9 cellular contexts compared by ENCODE assay signal in genomic region chr6:136751478-136751956, GRCh38. TPM values are rescaled to one million over a fixed set of nuclear protein-coding genes. Genes with fewer than 3 reads are reported as not detected.
DNase-seq lines count a peak whose midpoint lies in the region; ATAC-seq, FAIRE-seq and TF ChIP-seq lines count a peak whose summit lies in the region.
"Had no signal": no experiment of that assay in that cellular context is flagged by ENCODE, and none has a peak within 500 bp of the region (broad histone marks: within the 10 kb centered on the region; RNA-seq: fewer than 3 reads in every experiment).

No MANE protein-coding gene starts in this region.

- TF ChIP-seq CTCF in OCI-LY3 (IDR thresholded peaks at IDR 0.05; ENCODE audit: low read depth, low read length) = no peak
- TF ChIP-seq CTCF in smooth muscle cell (IDR thresholded peaks at IDR 0.05; ENCODE audit: borderline replicate concordance, insufficient read depth, poor library complexity, severe bottlenecking) = no peak

- H3K27me3 Mint-ChIP-seq in activated CD8-positive, alpha-beta memory T cell treated with anti-CD3 and anti-CD28 coated beads, Interleukin-2, amount 10 ng/mL, durations not matched to agents 7 days and 5 days = no peaks in the 10 kb centered on the region
- peaks cover 0 to 6% (median 0%) of the 10 kb centered on the region in 3 donors for H3K27me3 Mint-ChIP-seq in immature natural killer cell (ENCODE audit: low read depth in 3 of 3)

- H3K4me1 ChIP-seq in OCI-LY3 (ENCODE audit: low read length) = peaks cover 19% of the 10 kb centered on the region
- H3K4me1 ChIP-seq in smooth muscle cell (ENCODE audit: low read depth) = no peaks in the 10 kb centered on the region

- no peaks in the 10 kb centered on the region for H3K9me3 Mint-ChIP-seq in activated CD8-positive, alpha-beta memory T cell treated with anti-CD3 and anti-CD28 coated beads, Interleukin-2, amount 10 ng/mL, durations not matched to agents 7 days and 5 days (ENCODE audit: low read depth)
- no peaks in the 10 kb centered on the region for H3K9me3 Mint-ChIP-seq in immature natural killer cell

- H3K9me3 ChIP-seq in OCI-LY3 (ENCODE audit: insufficient read depth, low read length) (no peaks in the 10 kb centered on the region), smooth muscle cell (replicated peaks; ENCODE audit: low read depth) (no peaks in the 10 kb centered on the region)

- H3K27ac ChIP-seq in OCI-LY3 (ENCODE audit: low read length) (peak overlapping the region; percentile 23; the same call in 1 of the 2 replicates), smooth muscle cell (ENCODE audit: low read depth) (no peak overlapping the region)
- H3K27ac ChIP-seq: C4-2B had no signal

- DNase-seq in activated CD8-positive, alpha-beta memory T cell treated with anti-CD3 and anti-CD28 coated beads, Interleukin-2, amount 10 ng/mL, durations not matched to agents 7 days and 5 days = peak; percentile 66
- no peak for DNase-seq in activated CD8-positive, alpha-beta memory T cell treated with anti-CD3 and anti-CD28 coated beads for 24 hours
- DNase-seq in immature natural killer cell (peak in 2 of 3 donors; percentile 9 to 27), smooth muscle cell (lab: John Stamatoyannopoulos, UW; ENCODE audit: unreplicated experiment) (no peak), mucosa of gallbladder (ENCODE audit: low spot score) (no peak), RCC 7860 (ENCODE audit: low spot score) (no peak)

- peak; percentile 78 for ATAC-seq in activated CD8-positive, alpha-beta memory T cell treated with anti-CD3 and anti-CD28 coated beads, Interleukin-2, amount 10 ng/mL, durations not matched to agents 7 days and 5 days
- ATAC-seq in HG02763 (IDR thresholded peaks at IDR 0.05; ENCODE audit: unreplicated experiment) = peak; percentile 85

- peaks cover 23% of the 10 kb centered on the region for H3K36me3 Mint-ChIP-seq in activated CD8-positive, alpha-beta memory T cell treated with anti-CD3 and anti-CD28 coated beads, Interleukin-2, amount 10 ng/mL, durations not matched to agents 7 days and 5 days
- no peaks in the 10 kb centered on the region for H3K36me3 Mint-ChIP-seq in immature natural killer cell

- peak overlapping the region; percentile 44 for H3K4me2 ChIP-seq in OCI-LY3 (ENCODE audit: low read length)
- H3K4me2 ChIP-seq in smooth muscle cell = no peak overlapping the region

- H4K20me1 ChIP-seq in OCI-LY3 (ENCODE audit: insufficient read depth, low read length) (no peaks in the 10 kb centered on the region), smooth muscle cell (ENCODE audit: low read depth) (no peaks in the 10 kb centered on the region)

- peak overlapping the region; percentile 64 for H3K4me3 Mint-ChIP-seq in activated CD8-positive, alpha-beta memory T cell treated with anti-CD3 and anti-CD28 coated beads, Interleukin-2, amount 10 ng/mL, durations not matched to agents 7 days and 5 days
- H3K4me3 Mint-ChIP-seq in immature natural killer cell = peak overlapping the region; percentile 68 to 78 (median 74)

- peaks cover 73% of the 10 kb centered on the region for H3K4me1 Mint-ChIP-seq in activated CD8-positive, alpha-beta memory T cell treated with anti-CD3 and anti-CD28 coated beads, Interleukin-2, amount 10 ng/mL, durations not matched to agents 7 days and 5 days
- peaks cover 71 to 89% of the 10 kb centered on the region in 2 donors for H3K4me1 Mint-ChIP-seq in immature natural killer cell

- H2AFZ ChIP-seq in OCI-LY3 (ENCODE audit: low read depth, low read length) = no peak overlapping the region
- H2AFZ ChIP-seq in smooth muscle cell (ENCODE audit: low read depth) = no peak overlapping the region

- CTCF ChIA-PET in activated CD8-positive, alpha-beta memory T cell treated with anti-CD3 and anti-CD28 coated beads, Interleukin-2, amount 10 ng/mL, durations not matched to agents 7 days and 5 days (lab: Charles Lee) = interaction anchor here (1.2 to 2.3 kb wide), 4 partner anchors 11 to 108 kb away, joined by 4 to 13 read pairs (median 6); partner anchors contain the start of gene MAP3K5

- H3K9ac ChIP-seq in OCI-LY3 (ENCODE audit: low read length) = no peak overlapping the region
- H3K9ac ChIP-seq in smooth muscle cell (ENCODE audit: low read depth) = no peak overlapping the region

- H3K4me3 ChIP-seq in OCI-LY3 (ENCODE audit: low read length) (peak overlapping the region; percentile 29), smooth muscle cell (no peak overlapping the region)

- H3F3A ChIP-seq in smooth muscle cell (ENCODE audit: low read depth) = no peaks in the 10 kb centered on the region

- no peaks in the 10 kb centered on the region for H3K79me2 ChIP-seq in OCI-LY3 (ENCODE audit: low read length)
- no peaks in the 10 kb centered on the region for H3K79me2 ChIP-seq in smooth muscle cell (ENCODE audit: low read depth)

- 92% methylated on average over 5 of the region's 5 CpGs for WGBS in smooth muscle cell (ENCODE audit: low lambda C conversion rate)

- no peak for FAIRE-seq in RCC 7860 (lab: Jason Lieb, UNC)

- H3K36me3 ChIP-seq in OCI-LY3 (replicated peaks; ENCODE audit: low read depth, low read length) (no peaks in the 10 kb centered on the region), smooth muscle cell (ENCODE audit: low read depth) (no peaks in the 10 kb centered on the region)

- no peaks in the 10 kb centered on the region for H3K27me3 ChIP-seq in OCI-LY3 (ENCODE audit: low read depth, low read length)
- peaks cover 2% of the 10 kb centered on the region for H3K27me3 ChIP-seq in smooth muscle cell (ENCODE audit: low read depth)

- peak overlapping the region; percentile 91 for H3K27ac Mint-ChIP-seq in activated CD8-positive, alpha-beta memory T cell treated with anti-CD3 and anti-CD28 coated beads, Interleukin-2, amount 10 ng/mL, durations not matched to agents 7 days and 5 days
- H3K27ac Mint-ChIP-seq in immature natural killer cell = peak overlapping the region; percentile 82 to 95 (median 92)

RNA-seq across cellular contexts. Expression of gene MAP3K5, which starts 40.8 kb away (rescaled TPM):
- total RNA-seq in activated CD8-positive, alpha-beta memory T cell treated with anti-CD3 and anti-CD28 coated beads, Interleukin-2, amount 10 ng/mL, durations not matched to agents 7 days and 5 days = 10 to 100 TPM; 18.3 to 21.7 TPM
- 10 to 100 TPM in 1 of 3 donors, 1 to 10 TPM in 2; 5.5 to 13.8 (median 6.2) TPM for polyA plus RNA-seq in immature natural killer cell
- 1.8 and 2.1 TPM in 2 replicates for total RNA-seq in smooth muscle cell
- polyA plus RNA-seq in smooth muscle cell = 0.69 and 0.93 TPM in 2 replicates
- total RNA-seq in mucosa of gallbladder = 15.9 TPM

Comparison
In these comparisons a context has a peak if more than half of its experiments do, and no peak if none do; other contexts are left out.
1. DNase-seq: peak in activated CD8-positive, alpha-beta memory T cell treated with anti-CD3 and anti-CD28 coated beads, Interleukin-2, amount 10 ng/mL, durations not matched to agents 7 days and 5 days (single experiment) and immature natural killer cell (2 of 3); none in activated CD8-positive, alpha-beta memory T cell treated with anti-CD3 and anti-CD28 coated beads for 24 hours (single experiment), smooth muscle cell (single experiment), mucosa of gallbladder (single experiment) and RCC 7860 (single experiment).